7 cellular contexts compared by ENCODE assay signal in the genomic region with DNA sequence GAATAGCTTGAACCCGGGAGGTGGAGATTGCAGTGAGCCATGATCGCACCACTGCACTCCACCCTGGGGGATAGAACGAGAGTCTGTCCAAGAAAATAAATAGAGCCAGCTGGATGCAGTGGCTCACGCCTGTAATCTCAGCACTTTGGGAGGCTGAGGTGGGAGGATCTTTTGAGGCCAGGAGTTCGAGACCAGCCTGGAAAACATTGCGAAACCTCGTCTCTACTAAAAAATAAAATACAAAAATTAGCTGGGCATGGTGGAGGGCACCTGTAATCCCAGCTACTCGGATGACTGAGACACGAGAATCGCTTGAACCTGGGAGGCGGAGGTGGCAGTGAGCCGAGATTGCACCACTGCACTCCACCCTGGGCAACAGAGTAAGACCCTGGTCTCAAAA. TPM values are rescaled to one million over a fixed set of nuclear protein-coding genes. Genes with fewer than 3 reads are reported as not detected.
"Had no signal": no experiment of that assay in that cellular context is flagged by ENCODE, and none has a peak within 500 bp of the region (broad histone marks: within the 10 kb centered on the region; RNA-seq: fewer than 3 reads in every experiment).

No MANE protein-coding gene starts in this region.

RNA-seq across cellular contexts. Expression of a gene that starts 1.8 kb away (rescaled TPM):
- total RNA-seq: M059J; Right ventricle myocardium inferior; RPMI7951; SJCRH30; SK-MEL-5; T-cell; T-helper 1 cell treated with Interleukin-12 subunit alpha and Interleukin-12 subunit beta and Interleukin-4 antibody, amounts not matched to agents 30 ng/mL and 1 ng/mL, for 36 hours had no signal
